Comparison of ENCODE assay signal across 25 cellular contexts in genomic region chr6:79180082-79180481, GRCh38. TPM values are rescaled to one million over a fixed set of nuclear protein-coding genes. Genes with fewer than 3 reads are reported as not detected.
DNase-seq lines count a peak whose midpoint lies in the region; ATAC-seq and TF ChIP-seq lines count a peak whose summit lies in the region.
"Had no signal": no experiment of that assay in that cellular context is flagged by ENCODE, and none has a peak within 500 bp of the region (broad histone marks: within the 10 kb centered on the region; RNA-seq: fewer than 3 reads in every experiment).

No MANE protein-coding gene starts in this region.

- H3K4me1 Mint-ChIP-seq in progenitor cell of endocrine pancreas (ENCODE audit: low read depth): peaks cover 17% of the 10 kb centered on the region
- no peaks in the 10 kb centered on the region for H3K4me1 Mint-ChIP-seq in activated T-helper 17 cell treated with anti-CD3 and anti-CD28 coated beads, Interleukin-2, amount 50 U/mL, for 72 hours
- H3K4me1 Mint-ChIP-seq: naive B cell had no signal

- H3K36me3 Mint-ChIP-seq in progenitor cell of endocrine pancreas (ENCODE audit: insufficient read depth): no peaks in the 10 kb centered on the region
- H3K36me3 Mint-ChIP-seq in activated T-helper 17 cell treated with anti-CD3 and anti-CD28 coated beads, Interleukin-2, amount 50 U/mL, for 72 hours (ENCODE audit: low read depth): no peaks in the 10 kb centered on the region
- H3K36me3 Mint-ChIP-seq: naive B cell had no signal

- intact Hi-C loops in gastrocnemius medialis (cut with DNase I; ENCODE audit: low total_unique reads): no loop called here

- no peak overlapping the region for H3K4me3 Mint-ChIP-seq in progenitor cell of endocrine pancreas (ENCODE audit: low read depth)
- H3K4me3 Mint-ChIP-seq in activated T-helper 17 cell treated with anti-CD3 and anti-CD28 coated beads, Interleukin-2, amount 50 U/mL, for 72 hours: no peak overlapping the region
- H3K4me3 Mint-ChIP-seq: endodermal cell, naive B cell had no signal

- H3K4me3 ChIP-seq in gastrocnemius medialis: no peak overlapping the region
- no peak overlapping the region for H3K4me3 ChIP-seq in foreskin fibroblast (ENCODE audit: low read depth in 1 of 2, low read length in 2 of 2)
- H3K4me3 ChIP-seq: BLaER1 treated with 17β-estradiol and CSF1 and Interleukin-3, amounts not matched to agents 10 nM and 100 nM; cardiac muscle cell; HAP-1; right atrium auricular region; stomach had no signal

- DNase-seq in DMS79 (lab: John Stamatoyannopoulos, UW) (peak; percentile 91), NCI-H146 (lab: John Stamatoyannopoulos, UW) (peak; percentile 45), NCI-H748 (lab: John Stamatoyannopoulos, UW; ENCODE audit: unreplicated experiment) (peak; percentile 91), progenitor cell of endocrine pancreas (ENCODE audit: low spot score, unreplicated experiment) (no peak), gastrocnemius medialis (no peak), foreskin fibroblast (no peak)
- DNase-seq: activated naive CD4-positive, alpha-beta T cell treated with anti-CD3 and anti-CD28 coated beads, Interleukin-2, amount 50 U/mL, for 16 hours; Calu3; cortex of kidney; endodermal cell; GDM1; IMR-90; mammary epithelial cell; naive B cell; NCI-H2029 treated with DMSO at 0.1 percent for 48 hours; NCI-H526 treated with DMSO at 0.1 percent for 48 hours; occipital lobe; Right ventricle myocardium superior; stomach had no signal

- H3K27ac ChIP-seq in gastrocnemius medialis: no peak overlapping the region
- H3K27ac ChIP-seq: BLaER1 treated with 17β-estradiol and CSF1 and Interleukin-3, amounts not matched to agents 10 nM and 100 nM; cardiac muscle cell; right atrium auricular region; stomach had no signal

- peak overlapping the region; percentile 39 for H3K27ac Mint-ChIP-seq in progenitor cell of endocrine pancreas
- H3K27ac Mint-ChIP-seq in activated T-helper 17 cell treated with anti-CD3 and anti-CD28 coated beads, Interleukin-2, amount 50 U/mL, for 72 hours: no peak overlapping the region
- H3K27ac Mint-ChIP-seq: endodermal cell, naive B cell had no signal

- no peaks in the 10 kb centered on the region for H3K4me1 ChIP-seq in gastrocnemius medialis
- H3K4me1 ChIP-seq: BLaER1 treated with 17β-estradiol and CSF1 and Interleukin-3, amounts not matched to agents 10 nM and 100 nM; right atrium auricular region; stomach had no signal

- TF ChIP-seq POLR2A in gastrocnemius medialis (IDR thresholded peaks at IDR 0.05): no peak

- H3K9me3 ChIP-seq in gastrocnemius medialis: no peaks in the 10 kb centered on the region
- H3K9me3 ChIP-seq: BLaER1 treated with 17β-estradiol and CSF1 and Interleukin-3, amounts not matched to agents 10 nM and 100 nM; HAP-1; stomach had no signal

- no peak for ATAC-seq in gastrocnemius medialis
- no peak for ATAC-seq in HG02938 (IDR thresholded peaks at IDR 0.05; ENCODE audit: unreplicated experiment)
- no peak for ATAC-seq in activated T-helper 17 cell treated with anti-CD3 and anti-CD28 coated beads, Interleukin-2, amount 50 U/mL, for 72 hours (replicated peaks)

- H3K27me3 ChIP-seq in gastrocnemius medialis: no peaks in the 10 kb centered on the region
- H3K27me3 ChIP-seq: BLaER1 treated with 17β-estradiol and CSF1 and Interleukin-3, amounts not matched to agents 10 nM and 100 nM; cardiac muscle cell; right atrium auricular region; stomach had no signal

- H3K36me3 ChIP-seq in gastrocnemius medialis: no peaks in the 10 kb centered on the region
- H3K36me3 ChIP-seq: BLaER1 treated with 17β-estradiol and CSF1 and Interleukin-3, amounts not matched to agents 10 nM and 100 nM; cardiac muscle cell; HAP-1; right atrium auricular region; stomach had no signal

- H3K9me3 Mint-ChIP-seq in progenitor cell of endocrine pancreas (ENCODE audit: low read depth): peaks cover 4% of the 10 kb centered on the region
- no peaks in the 10 kb centered on the region for H3K9me3 Mint-ChIP-seq in activated T-helper 17 cell treated with anti-CD3 and anti-CD28 coated beads, Interleukin-2, amount 50 U/mL, for 72 hours

- in situ Hi-C loops in gastrocnemius medialis (cut with MboI; ENCODE audit: low sequenced_read_pairs in 4 of 4): no loop called here

- H3K27me3 Mint-ChIP-seq in progenitor cell of endocrine pancreas: no peaks in the 10 kb centered on the region
- no peaks in the 10 kb centered on the region for H3K27me3 Mint-ChIP-seq in activated T-helper 17 cell treated with anti-CD3 and anti-CD28 coated beads, Interleukin-2, amount 50 U/mL, for 72 hours

- TF ChIP-seq CTCF in progenitor cell of endocrine pancreas (IDR thresholded peaks at IDR 0.05; ENCODE audit: unreplicated experiment) (no peak), gastrocnemius medialis (IDR thresholded peaks at IDR 0.05 in 4 of 5, conservative IDR thresholded peaks at IDR 0.05 in 1 of 5) (no peak), foreskin fibroblast (IDR thresholded peaks at IDR 0.05; ENCODE audit: low read depth, low read length) (no peak)

RNA-seq across cellular contexts. Expression of gene HMGN3, which starts 54.4 kb away (rescaled TPM):
- total RNA-seq in progenitor cell of endocrine pancreas (150 and 153 TPM in 2 replicates), gastrocnemius medialis (10 to 100 TPM; 36.0 to 48.7 (median 39.7) TPM)
- 10 to 100 TPM; 29.6 to 42.2 TPM for total RNA-seq in activated T-helper 17 cell treated with anti-CD3 and anti-CD28 coated beads, Interleukin-2, amount 50 U/mL, for 72 hours

Comparison
In these comparisons a context has a peak if more than half of its experiments do, and no peak if none do; other contexts are left out.
1. DNase-seq: peak in DMS79 (single experiment), NCI-H146 (single experiment) and NCI-H748 (single experiment); none in progenitor cell of endocrine pancreas (single experiment), gastrocnemius medialis (0 of 2) and foreskin fibroblast (0 of 2).